Comparison of ENCODE assay signal across 1 cellular context in the genomic region with DNA sequence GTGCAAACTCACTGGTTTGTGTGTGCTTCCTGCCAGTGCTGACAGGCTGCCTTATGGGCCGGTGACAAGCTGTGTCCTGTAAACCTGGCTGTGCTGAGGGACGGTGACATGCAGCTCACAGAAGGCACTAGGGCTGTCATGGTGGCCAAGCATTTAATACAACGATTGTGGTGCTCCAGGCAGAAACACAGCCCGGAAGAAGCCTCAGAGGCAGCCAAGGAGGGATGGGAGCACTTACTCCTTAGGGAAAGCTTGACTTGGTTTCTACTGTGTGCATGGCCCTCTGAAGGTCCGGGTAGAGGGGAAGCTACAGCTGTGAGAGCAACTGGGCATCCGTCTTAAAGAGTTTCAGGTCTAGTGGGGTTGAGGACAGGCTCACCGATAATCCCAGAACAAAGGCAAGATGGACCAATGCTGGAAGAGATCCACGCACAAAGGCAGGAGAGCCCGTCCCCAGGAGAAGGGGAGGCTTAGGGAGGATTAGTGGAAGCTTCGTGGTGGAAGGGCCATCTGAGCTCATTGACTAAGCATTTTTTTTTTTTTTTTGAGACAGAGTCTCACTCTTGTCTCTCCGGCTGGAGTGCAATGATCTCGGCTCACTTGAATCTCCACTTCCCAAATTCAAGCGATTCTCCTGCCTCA.
TF ChIP-seq lines count a peak whose summit lies in the region.

No MANE protein-coding gene starts in this region.

TF ChIP-seq in H1, 55 proteins besides CTCF, POLR2A, EP300 and RAD21:
- TF ChIP-seq TBP (IDR thresholded peaks at IDR 0.05; ENCODE audit: low read depth, low read length) (no peak), RBBP5 (IDR thresholded peaks at IDR 0.05; ENCODE audit: borderline replicate concordance, low read depth, low read length) (no peak), TEAD4 (IDR thresholded peaks at IDR 0.05; ENCODE audit: low read depth, low read length) (no peak), SIN3A (conservative IDR thresholded peaks at IDR 0.05 in 1 of 2, IDR thresholded peaks at IDR 0.05 in 1 of 2; ENCODE audit: low read depth in 1 of 2, low read length in 2 of 2) (no peak), PHF8 (conservative IDR thresholded peaks at IDR 0.05; ENCODE audit: low read depth, low read length) (no peak), CHD1 (IDR thresholded peaks at IDR 0.05; ENCODE audit: low read depth, low read length) (no peak), CBX8 (IDR thresholded peaks at IDR 0.05; ENCODE audit: borderline replicate concordance, low read depth, low read length) (no peak), SP2 (IDR thresholded peaks at IDR 0.05; ENCODE audit: low read length) (no peak), GABPA (IDR thresholded peaks at IDR 0.05; ENCODE audit: borderline replicate concordance, insufficient read depth, low read length) (no peak), RNF2 (IDR thresholded peaks at IDR 0.05; ENCODE audit: borderline replicate concordance, low read depth, low read length, missing control alignments, poor library complexity, severe bottlenecking) (no peak), NANOG (IDR thresholded peaks at IDR 0.05; ENCODE audit: insufficient read depth, low read depth, low read length, poor library complexity, severe bottlenecking) (no peak), MAFK (IDR thresholded peaks at IDR 0.05; ENCODE audit: low read depth, low read length) (no peak), CHD2 (IDR thresholded peaks at IDR 0.05; ENCODE audit: low read length) (no peak), GTF2F1 (IDR thresholded peaks at IDR 0.05; ENCODE audit: borderline replicate concordance, low read depth, low read length) (no peak), SIX5 (IDR thresholded peaks at IDR 0.05; ENCODE audit: low read depth, low read length) (no peak), BACH1 (IDR thresholded peaks at IDR 0.05; ENCODE audit: low read length) (no peak)
